Comparison of ENCODE assay signal across 8 cellular contexts in genomic region chr10:74826142-74827044, GRCh38. TPM values are rescaled to one million over a fixed set of nuclear protein-coding genes. Genes with fewer than 3 reads are reported as not detected.
DNase-seq lines count a peak whose midpoint lies in the region; ATAC-seq and TF ChIP-seq lines count a peak whose summit lies in the region.

TSS of gene KAT6B (plus strand) at chr10:74826600. CDS start at chr10:74842858, 16,258 bp downstream.

- H3K9ac ChIP-seq in OCI-LY3 (ENCODE audit: low read length), result peak within 1 kb of the TSS; percentile 90

- H3K36me3 Mint-ChIP-seq in endothelial cell (ENCODE audit: low read depth, unreplicated experiment) (peaks cover 9% of the 10 kb centered on the region), mesothelial cell of epicardium (peaks cover 11% of the 10 kb centered on the region)

- ATAC-seq in GM21515 (IDR thresholded peaks at IDR 0.05; ENCODE audit: unreplicated experiment), result peak; percentile 85

- H3K27ac Mint-ChIP-seq in endothelial cell (ENCODE audit: unreplicated experiment) (peak within 1 kb of the TSS; percentile 96), mesothelial cell of epicardium (peak within 1 kb of the TSS; percentile 99)

- peak; percentile 99 for DNase-seq in DMS 273 treated with DMSO at 0.1 percent for 48 hours (lab: John Stamatoyannopoulos, UW)
- peak; percentile 95 for DNase-seq in HuH-7 (ENCODE audit: low spot score)
- peak; percentile 98 for DNase-seq in activated CD8-positive, alpha-beta memory T cell treated with anti-CD3 and anti-CD28 coated beads, Interleukin-2, amount 50 U/mL, for 48 hours
- peak; percentile 99 for DNase-seq in endothelial cell (ENCODE audit: low spot score)
- peak; percentile 100 for DNase-seq in mesothelial cell of epicardium (ENCODE audit: low spot score in 2 of 2, unreplicated experiment in 2 of 2)
- peak; percentile 100 for DNase-seq in stimulated activated CD8-positive, alpha-beta memory T cell treated with anti-CD3 and anti-CD28 coated beads, Interleukin-15, amount 100 ng/mL, for 48 hours (ENCODE audit: low read depth in 2 of 2)

- H4K20me1 ChIP-seq in OCI-LY3 (ENCODE audit: insufficient read depth, low read length), result no peaks in the 10 kb centered on the region

- H3K4me3 ChIP-seq in OCI-LY3 (ENCODE audit: low read length), result peak within 1 kb of the TSS; percentile 97

- H3K4me1 Mint-ChIP-seq in endothelial cell (ENCODE audit: unreplicated experiment) (peaks cover 17% of the 10 kb centered on the region), mesothelial cell of epicardium (peaks cover 66% of the 10 kb centered on the region)

- H3K4me2 ChIP-seq in OCI-LY3 (ENCODE audit: low read length), result peak within 1 kb of the TSS; percentile 97

- peaks cover 15% of the 10 kb centered on the region for H3K79me2 ChIP-seq in OCI-LY3 (ENCODE audit: low read length)

- peak within 1 kb of the TSS; percentile 97 for H3K4me3 Mint-ChIP-seq in endothelial cell (ENCODE audit: unreplicated experiment)
- peak within 1 kb of the TSS; percentile 85 for H3K4me3 Mint-ChIP-seq in mesothelial cell of epicardium

- peaks cover 9% of the 10 kb centered on the region for H3K27me3 Mint-ChIP-seq in endothelial cell (ENCODE audit: unreplicated experiment)
- H3K27me3 Mint-ChIP-seq in mesothelial cell of epicardium (ENCODE audit: low read depth), result no peaks in the 10 kb centered on the region

- no peaks in the 10 kb centered on the region for H3K9me3 ChIP-seq in OCI-LY3 (ENCODE audit: insufficient read depth, low read length)

- no peaks in the 10 kb centered on the region for H3K27me3 ChIP-seq in OCI-LY3 (ENCODE audit: low read depth, low read length)

- no peaks in the 10 kb centered on the region for H3K36me3 ChIP-seq in OCI-LY3 (replicated peaks; ENCODE audit: low read depth, low read length)

- peak within 1 kb of the TSS; percentile 85 for H3K27ac ChIP-seq in OCI-LY3 (ENCODE audit: low read length)

- no peaks in the 10 kb centered on the region for H3K9me3 Mint-ChIP-seq in endothelial cell (ENCODE audit: unreplicated experiment)
- H3K9me3 Mint-ChIP-seq in mesothelial cell of epicardium, result no peaks in the 10 kb centered on the region

- TF ChIP-seq CTCF in OCI-LY3 (IDR thresholded peaks at IDR 0.05; ENCODE audit: low read depth, low read length) (peak; percentile 13; the same call in 1 of the 2 replicates), endothelial cell (IDR thresholded peaks at IDR 0.05; ENCODE audit: unreplicated experiment) (peak; percentile 45), mesothelial cell of epicardium (IDR thresholded peaks at IDR 0.05; ENCODE audit: unreplicated experiment) (peak; percentile 24)

- H2AFZ ChIP-seq in OCI-LY3 (ENCODE audit: low read depth, low read length), result peak within 1 kb of the TSS; percentile 81; the same call in 1 of the 2 replicates

- H3K4me1 ChIP-seq in OCI-LY3 (ENCODE audit: low read length), result peaks cover 12% of the 10 kb centered on the region

RNA-seq across cellular contexts. Expression of gene KAT6B, which starts in this region (rescaled TPM):
- total RNA-seq in endothelial cell (ENCODE audit: unreplicated experiment), result 18.1 TPM
- 147 to 155 TPM (median 148 TPM) in 3 replicates for total RNA-seq in mesothelial cell of epicardium

Comparison
In these comparisons a context has a peak if more than half of its experiments do, and no peak if none do; other contexts are left out.
1. Peak in every context shown above with its lines: DNase-seq, ATAC-seq, H3K4me3 ChIP-seq and H3K27ac ChIP-seq.